ENCODE assay signal across 23 cellular contexts in the genomic region with DNA sequence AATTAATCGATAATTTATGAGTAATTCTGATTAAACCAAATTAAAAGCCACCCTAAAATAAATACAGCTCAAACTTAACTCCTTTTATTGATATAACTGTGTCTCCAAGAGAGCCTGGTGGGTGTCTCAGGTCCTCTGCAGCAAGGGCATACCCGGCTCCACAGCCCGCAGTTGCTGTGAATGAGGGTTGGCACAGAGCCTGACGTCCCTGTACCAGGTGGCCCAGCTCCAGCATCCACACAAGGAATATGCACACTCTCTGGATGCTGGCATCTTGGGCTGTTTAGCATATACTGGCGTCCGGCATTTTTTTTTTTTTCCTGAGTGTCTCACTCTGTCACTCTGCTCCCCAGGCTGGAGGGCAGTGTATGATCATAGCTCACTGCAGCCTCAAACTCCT.
"Had no signal": no experiment of that assay in that cellular context is flagged by ENCODE, and none has a peak within 500 bp of the region (broad histone marks: within the 10 kb centered on the region; RNA-seq: fewer than 3 reads in every experiment).

No MANE protein-coding gene starts in this region.

- H3K36me3 ChIP-seq: ovary, thyroid gland, vagina had no signal

- H3K4me3 ChIP-seq: body of pancreas, coronary artery, ovary, skin epidermis, stomach, thyroid gland, upper lobe of left lung, vagina had no signal

- DNase-seq: activated B cell treated with CpG ODN at 0.5 μM for 24 hours; activated CD4-positive, alpha-beta T cell treated with anti-CD3 and anti-CD28 coated beads for 36 hours; activated CD8-positive, alpha-beta memory T cell treated with anti-CD3 and anti-CD28 coated beads, Interleukin-2, amount 10 ng/mL, durations not matched to agents 7 days and 5 days; activated CD8-positive, alpha-beta T cell treated with anti-CD3 and anti-CD28 coated beads, Interleukin-2, amount 10 ng/mL, durations not matched to agents 7 days and 5 days; activated naive CD4-positive, alpha-beta T cell; activated T-cell treated with anti-CD3 and anti-CD28 coated beads, Interleukin-2, amount 50 U/mL, for 48 hours; effector memory CD4-positive, alpha-beta T cell; mammary epithelial cell; midbrain; naive thymus-derived CD4-positive, alpha-beta T cell; ovary; stimulated activated CD4-positive, alpha-beta T cell treated with anti-CD3 and anti-CD28 coated beads, Interleukin-4, amount 100 ng/mL, for 24 hours; stomach; thyroid gland; upper lobe of left lung had no signal

- H3K27ac ChIP-seq: body of pancreas, coronary artery, ovary, skin epidermis, stomach, thyroid gland, upper lobe of left lung, vagina had no signal

- H3K9me3 ChIP-seq: body of pancreas, ovary, stomach, thyroid gland, upper lobe of left lung, vagina had no signal

- H3K27me3 ChIP-seq: body of pancreas, dorsolateral prefrontal cortex, ovary, stomach, thyroid gland, upper lobe of left lung, vagina had no signal

- ATAC-seq: activated CD4-positive, alpha-beta T cell treated with anti-CD3 and anti-CD28 coated beads for 36 hours; activated CD8-positive, alpha-beta memory T cell treated with anti-CD3 and anti-CD28 coated beads, Interleukin-2, amount 10 ng/mL, durations not matched to agents 7 days and 5 days; activated CD8-positive, alpha-beta T cell treated with anti-CD3 and anti-CD28 coated beads, Interleukin-2, amount 10 ng/mL, durations not matched to agents 7 days and 5 days; activated naive CD4-positive, alpha-beta T cell treated with anti-CD3 and anti-CD28 coated beads, Interleukin-2, amount 50 U/mL, for 72 hours; body of pancreas; naive thymus-derived CD4-positive, alpha-beta T cell; sciatic nerve; stimulated activated effector memory CD8-positive, alpha-beta T cell treated with anti-CD3 and anti-CD28 coated beads, Interleukin-12 subunit alpha, Interleukin-12 subunit beta, amount 100 ng/mL, for 72 hours had no signal

- H3K4me1 ChIP-seq: body of pancreas, stomach, thyroid gland, upper lobe of left lung, vagina had no signal
